In the genomic region with DNA sequence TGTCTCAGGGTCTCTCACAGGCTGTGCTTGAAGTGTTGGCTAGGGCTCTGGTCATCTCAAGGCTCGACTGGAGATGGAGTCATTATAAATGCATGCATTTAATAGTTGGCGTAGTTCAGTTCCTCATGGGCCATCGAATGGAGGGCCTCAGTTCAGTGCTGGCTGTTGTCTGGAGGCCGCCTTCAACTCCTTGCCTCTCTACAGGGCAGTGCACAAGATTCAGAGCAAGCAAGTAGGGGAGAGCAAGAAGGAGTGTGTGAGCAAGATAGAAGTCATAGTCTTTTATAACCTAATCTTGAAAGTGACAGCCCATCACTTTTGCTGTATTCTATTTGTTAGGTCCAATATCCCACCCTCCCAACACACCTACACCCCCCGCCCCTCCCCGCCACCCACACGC, we compare ENCODE assay signal across 35 cellular contexts.
DNase-seq lines count a peak whose midpoint lies in the region; ATAC-seq and TF ChIP-seq lines count a peak whose summit lies in the region.
"Had no signal": no experiment of that assay in that cellular context is flagged by ENCODE, and none has a peak within 500 bp of the region (broad histone marks: within the 10 kb centered on the region; RNA-seq: fewer than 3 reads in every experiment).

No MANE protein-coding gene starts in this region.

- no peaks in the 10 kb centered on the region for H3F3A ChIP-seq in GM23338 (replicated peaks; ENCODE audit: low read depth)

- H4K8ac ChIP-seq in H9 (replicated peaks; ENCODE audit: insufficient read length, low read depth, low read length), result no peak overlapping the region

- no peak overlapping the region for H3K14ac ChIP-seq in H9 (ENCODE audit: insufficient read depth, low read length)

- H3K4ac ChIP-seq in H9 (ENCODE audit: low read depth, low read length), result no peak overlapping the region

- H3K9ac ChIP-seq in H9 (ENCODE audit: extremely low read depth, insufficient read length, low read length), result no peak overlapping the region
- H3K9ac ChIP-seq in mammary epithelial cell (ENCODE audit: insufficient read depth, low read length), result no peak overlapping the region
- H3K9ac ChIP-seq: BLaER1; BLaER1 treated with 17β-estradiol and CSF1 and Interleukin-3, amounts not matched to agents 10 nM and 100 nM had no signal

- no peak overlapping the region for H3K27ac ChIP-seq in GM23338 (ENCODE audit: low read depth)
- H3K27ac ChIP-seq in H9 (ENCODE audit: insufficient read length, low read depth, low read length), result no peak overlapping the region
- H3K27ac ChIP-seq in mammary epithelial cell (ENCODE audit: insufficient read depth, low read depth, low read length), result no peak overlapping the region
- H3K27ac ChIP-seq in adrenal gland, result no peak overlapping the region
- H3K27ac ChIP-seq: 22Rv1; A549; BLaER1; BLaER1 treated with 17β-estradiol and CSF1 and Interleukin-3, amounts not matched to agents 10 nM and 100 nM; C4-2B had no signal

- CTCF ChIA-PET in WTC11 (lab: Charles Lee) (no interaction called here), mammary epithelial cell (lab: Charles Lee; ENCODE audit: low non-redundant PET) (no interaction called here)

- H4K20me1 ChIP-seq in GM23338 (replicated peaks; ENCODE audit: insufficient read depth) (no peaks in the 10 kb centered on the region), H9 (ENCODE audit: control insufficient read depth, insufficient read depth, insufficient read length) (no peaks in the 10 kb centered on the region), mammary epithelial cell (ENCODE audit: insufficient read depth, low read length) (no peaks in the 10 kb centered on the region)
- H4K20me1 ChIP-seq: BLaER1; BLaER1 treated with 17β-estradiol and CSF1 and Interleukin-3, amounts not matched to agents 10 nM and 100 nM had no signal

- no peak overlapping the region for H4K91ac ChIP-seq in H9 (ENCODE audit: insufficient read length, low read depth, low read length)

- no peak for TF ChIP-seq CTCF in GM23338 (conservative IDR thresholded peaks at IDR 0.05; ENCODE audit: low read depth in 2 of 2)
- no peak for TF ChIP-seq CTCF in H9 (conservative IDR thresholded peaks at IDR 0.05)
- TF ChIP-seq CTCF in WTC11 (IDR thresholded peaks at IDR 0.05), result no peak
- no peak for TF ChIP-seq CTCF in mammary epithelial cell (conservative IDR thresholded peaks at IDR 0.05 in 1 of 2, IDR thresholded peaks at IDR 0.05 in 1 of 2; ENCODE audit: extremely low read depth in 1 of 2, insufficient read depth in 1 of 2, low read depth in 1 of 2, low read length in 2 of 2)
- TF ChIP-seq CTCF in adrenal gland (IDR thresholded peaks at IDR 0.05), result no peak

- no peak overlapping the region for H3K56ac ChIP-seq in H9 (ENCODE audit: insufficient read length, low read depth, low read length)

- no peak overlapping the region for H3K18ac ChIP-seq in H9 (ENCODE audit: insufficient read length, low read depth, low read length)

- no peaks in the 10 kb centered on the region for H3K23me2 ChIP-seq in H9 (ENCODE audit: insufficient read length, low read depth, low read length, poor library complexity, severe bottlenecking)

- peaks cover 14% of the 10 kb centered on the region; the same call in 1 of the 2 replicates for H3K4me1 ChIP-seq in GM23338 (ENCODE audit: insufficient read depth)
- H3K4me1 ChIP-seq in H9 (ENCODE audit: insufficient read depth, low read length), result no peaks in the 10 kb centered on the region; the same call in 1 of the 2 replicates
- H3K4me1 ChIP-seq in mammary epithelial cell (ENCODE audit: insufficient read depth, low read length), result no peaks in the 10 kb centered on the region
- peaks cover 0 to 30% of the 10 kb centered on the region in 2 donors for H3K4me1 ChIP-seq in adrenal gland (replicated peaks in 1 of 2)
- H3K4me1 ChIP-seq: BE2C, BLaER1, Caco-2 had no signal

- H3K4me1 Mint-ChIP-seq in GM23338, result peaks cover 14% of the 10 kb centered on the region
- H3K4me1 Mint-ChIP-seq in H9, result peaks cover 17 to 18% of the 10 kb centered on the region in 2 experiments
- H3K4me1 Mint-ChIP-seq in WTC11, result peaks cover 18% of the 10 kb centered on the region
- peaks cover 0 to 2% of the 10 kb centered on the region in 2 donors for H3K4me1 Mint-ChIP-seq in stimulated activated naive B cell treated with anti-CD40 and anti-IgM and Interleukin-4, amounts not matched to agents 10 μg/mL and 1 μg/mL and 100 μg/mL, for 72 hours
- H3K4me1 Mint-ChIP-seq: B cell had no signal

- H3K36me3 Mint-ChIP-seq in GM23338 (ENCODE audit: low read depth) (peaks cover 14% of the 10 kb centered on the region), H9 (ENCODE audit: insufficient read depth in 1 of 3, low read depth in 3 of 3) (peaks cover 3 to 15% (median 9%) of the 10 kb centered on the region in 3 experiments; a peak in 6 of 7 replicates), WTC11 (peaks cover 8% of the 10 kb centered on the region)
- peaks cover 34 to 42% of the 10 kb centered on the region in 2 donors for H3K36me3 Mint-ChIP-seq in stimulated activated naive B cell treated with anti-CD40 and anti-IgM and Interleukin-4, amounts not matched to agents 10 μg/mL and 1 μg/mL and 100 μg/mL, for 72 hours

- TF ChIP-seq POLR2A in adrenal gland (IDR thresholded peaks at IDR 0.05), result no peak

- H3K4me3 Mint-ChIP-seq in GM23338 (no peak overlapping the region), H9 (no peak overlapping the region), WTC11 (no peak overlapping the region)
- no peak overlapping the region for H3K4me3 Mint-ChIP-seq in stimulated activated naive B cell treated with anti-CD40 and anti-IgM and Interleukin-4, amounts not matched to agents 10 μg/mL and 1 μg/mL and 100 μg/mL, for 72 hours
- H3K4me3 Mint-ChIP-seq: B cell; CD14-positive monocyte; CD4-positive, alpha-beta memory T cell; CD4-positive, alpha-beta T cell; CD4-positive, CD25-positive, alpha-beta regulatory T cell; CD8-positive, alpha-beta memory T cell; CD8-positive, alpha-beta T cell had no signal

- no peak overlapping the region for H4K5ac ChIP-seq in H9 (ENCODE audit: insufficient read length, low read depth, low read length)

- no peaks in the 10 kb centered on the region for H3K9me3 ChIP-seq in H9 (ENCODE audit: control insufficient read depth, low read depth, low read length)
- H3K9me3 ChIP-seq in mammary epithelial cell (replicated peaks; ENCODE audit: insufficient read depth, low read length), result no peaks in the 10 kb centered on the region
- H3K9me3 ChIP-seq in adrenal gland (replicated peaks in 1 of 3), result no peaks in the 10 kb centered on the region
- H3K9me3 ChIP-seq: A549, Caco-2 had no signal

- no peaks in the 10 kb centered on the region for H3K79me2 ChIP-seq in GM23338 (replicated peaks; ENCODE audit: insufficient read depth)
- H3K79me2 ChIP-seq in H9 (ENCODE audit: insufficient read depth, low read length), result no peaks in the 10 kb centered on the region
- no peaks in the 10 kb centered on the region for H3K79me2 ChIP-seq in mammary epithelial cell (ENCODE audit: insufficient read depth, low read length)

- no peaks in the 10 kb centered on the region for H3K9me2 ChIP-seq in GM23338 (ENCODE audit: insufficient read depth)

- dilution Hi-C loops in mammary epithelial cell (cut with HindIII; ENCODE audit: low sequenced_read_pairs), result no loop called here

- H2AK5ac ChIP-seq in H9 (ENCODE audit: insufficient read length, low read length), result no peak overlapping the region

- H3K27me3 Mint-ChIP-seq in GM23338 (ENCODE audit: insufficient read depth, low read depth, poor library complexity) (no peaks in the 10 kb centered on the region), H9 (ENCODE audit: low read depth) (no peaks in the 10 kb centered on the region), WTC11 (ENCODE audit: low read depth) (no peaks in the 10 kb centered on the region)
- no peaks in the 10 kb centered on the region for H3K27me3 Mint-ChIP-seq in stimulated activated naive B cell treated with anti-CD40 and anti-IgM and Interleukin-4, amounts not matched to agents 10 μg/mL and 1 μg/mL and 100 μg/mL, for 72 hours
- H3K27me3 Mint-ChIP-seq: B cell; CD4-positive, alpha-beta memory T cell; CD4-positive, alpha-beta T cell; CD4-positive, CD25-positive, alpha-beta regulatory T cell; CD8-positive, alpha-beta memory T cell had no signal

- H3K27ac Mint-ChIP-seq in GM23338, result peak overlapping the region; percentile 6; the same call in 1 of the 2 replicates
- peak overlapping the region in 2 of 3 experiments; percentile 41 to 87; a peak in 2 of 7 replicates for H3K27ac Mint-ChIP-seq in H9
- 0 out of 2 replicates have a peak overlapping the region, but pooled peaks have one; percentile 64 for H3K27ac Mint-ChIP-seq in WTC11
- H3K27ac Mint-ChIP-seq in stimulated activated naive B cell treated with anti-CD40 and anti-IgM and Interleukin-4, amounts not matched to agents 10 μg/mL and 1 μg/mL and 100 μg/mL, for 72 hours, result peak overlapping the region; percentile 37
- H3K27ac Mint-ChIP-seq: B cell; CD14-positive monocyte; CD4-positive, alpha-beta memory T cell; CD4-positive, alpha-beta T cell; CD4-positive, CD25-positive, alpha-beta regulatory T cell; CD8-positive, alpha-beta memory T cell; CD8-positive, alpha-beta T cell had no signal

- no peak overlapping the region for H2BK12ac ChIP-seq in H9 (ENCODE audit: insufficient read length, low read depth, low read length)

- H3K4me2 ChIP-seq in GM23338 (no peak overlapping the region), H9 (ENCODE audit: insufficient read depth, insufficient read length, low read length) (no peak overlapping the region), mammary epithelial cell (ENCODE audit: insufficient read depth, low read depth, low read length) (no peak overlapping the region)
- H3K4me2 ChIP-seq: A549; BLaER1; BLaER1 treated with 17β-estradiol and CSF1 and Interleukin-3, amounts not matched to agents 10 nM and 100 nM had no signal

- H3K36me3 ChIP-seq in GM23338 (ENCODE audit: insufficient read depth) (no peaks in the 10 kb centered on the region), mammary epithelial cell (ENCODE audit: insufficient read depth, low read length) (no peaks in the 10 kb centered on the region), adrenal gland (replicated peaks in 1 of 2) (peaks cover 0 to 16% of the 10 kb centered on the region in 2 donors)

- H2BK20ac ChIP-seq in H9 (ENCODE audit: low read depth, low read length, poor library complexity, severe bottlenecking), result no peak overlapping the region

- ATAC-seq in GM23338 (peak; percentile 50; the same call in 2 of the 3 replicates), WTC11 (peak; percentile 22; the same call in 1 of the 2 replicates), HG03095 (IDR thresholded peaks at IDR 0.05; ENCODE audit: unreplicated experiment) (no peak)
- no peak for ATAC-seq in stimulated activated naive B cell treated with anti-CD40 and anti-IgM and Interleukin-4, amounts not matched to agents 10 μg/mL and 1 μg/mL and 100 μg/mL, for 72 hours (replicated peaks)
- ATAC-seq: A549; CD8-positive, alpha-beta T cell had no signal

- H2AFZ ChIP-seq in GM23338, result no peak overlapping the region
- H2AFZ ChIP-seq in H9 (ENCODE audit: low read length), result no peak overlapping the region
- no peak overlapping the region for H2AFZ ChIP-seq in mammary epithelial cell (ENCODE audit: low read depth, low read length)

- H2BK120ac ChIP-seq in H9 (ENCODE audit: low read depth, low read length, poor library complexity, severe bottlenecking), result no peak overlapping the region

- in situ Hi-C loops in mammary epithelial cell (cut with MboI; ENCODE audit: low sequenced_read_pairs in 2 of 2), result no loop called here

- intact Hi-C loops in mammary epithelial cell (cut with micrococcal nuclease), result no loop called here
- intact Hi-C loops in adrenal gland (cut with DNase I), result no loop called here

- H3T11ph ChIP-seq in H9 (ENCODE audit: low read length), result no peak overlapping the region

- WGBS in H9 (ENCODE audit: extremely low coverage, insufficient read length, low lambda C conversion rate), result no CpG with 5 or more reads among the region's 7 CpGs
- 78% methylated on average over 6 of the region's 7 CpGs for WGBS in mammary epithelial cell (ENCODE audit: low coverage, missing lambda C conversion rate)
- 93 to 98% (median 96%) methylated on average over 7 of the region's 7 CpGs for WGBS in adrenal gland, 4 donors

- H3K4me3 ChIP-seq in GM23338 (no peak overlapping the region), mammary epithelial cell (replicated peaks in 1 of 3; ENCODE audit: insufficient read depth in 1 of 3, low read depth in 2 of 3, low read length in 3 of 3) (no peak overlapping the region), adrenal gland (no peak overlapping the region)
- H3K4me3 ChIP-seq: A549; BLaER1; BLaER1 treated with 17β-estradiol and CSF1 and Interleukin-3, amounts not matched to agents 10 nM and 100 nM had no signal

- H2BK5ac ChIP-seq in H9 (ENCODE audit: insufficient read length, low read length), result no peak overlapping the region

- H3K9me3 Mint-ChIP-seq in GM23338 (no peaks in the 10 kb centered on the region), H9 (peaks cover 2 to 5% of the 10 kb centered on the region in 2 experiments; a peak in 3 of 5 replicates), WTC11 (peaks cover 12% of the 10 kb centered on the region)
- peaks cover 3 to 4% of the 10 kb centered on the region in 2 donors for H3K9me3 Mint-ChIP-seq in stimulated activated naive B cell treated with anti-CD40 and anti-IgM and Interleukin-4, amounts not matched to agents 10 μg/mL and 1 μg/mL and 100 μg/mL, for 72 hours
- H3K9me3 Mint-ChIP-seq: CD4-positive, CD25-positive, alpha-beta regulatory T cell; CD8-positive, alpha-beta T cell had no signal

- no peak overlapping the region for H3K23ac ChIP-seq in H9 (ENCODE audit: insufficient read length, low read depth, low read length)

- no peaks in the 10 kb centered on the region for H3K79me1 ChIP-seq in H9 (ENCODE audit: insufficient read depth, low read depth, low read length, poor library complexity, severe bottlenecking)

- POLR2A ChIA-PET in WTC11 (lab: Charles Lee), result no interaction called here

- no peak for DNase-seq in GM23338 (ENCODE audit: low spot score)
- no peak for DNase-seq in H9
- no peak for DNase-seq in WTC11 (ENCODE audit: low spot score)
- DNase-seq in stimulated activated naive B cell treated with anti-CD40 and anti-IgM and Interleukin-4, amounts not matched to agents 10 μg/mL and 1 μg/mL and 100 μg/mL, for 72 hours, result no peak
- DNase-seq in mammary epithelial cell, result no peak
- DNase-seq in kidney glomerular epithelial cell (lab: John Stamatoyannopoulos, UW), result no peak
- no peak for DNase-seq in adrenal gland
- DNase-seq: 8988T; ACHN; AML-193; BE2C; C1 segment of cervical spinal cord; Caco-2; Calu3; CD4-positive, alpha-beta memory T cell; CD4-positive, alpha-beta T cell; CD4-positive, CD25-positive, alpha-beta regulatory T cell; CD8-positive, alpha-beta memory T cell; CD8-positive, alpha-beta T cell; COR-L47; DMS 273 treated with DMSO at 0.1 percent for 48 hours; DMS153; DMS53; DMS79; DMS79 treated with DMSO at 0.1 percent for 48 hours; DND-41; EL had no signal

- H2BK15ac ChIP-seq in H9 (ENCODE audit: low read depth, low read length), result no peak overlapping the region

- no peaks in the 10 kb centered on the region for H3K27me3 ChIP-seq in GM23338 (ENCODE audit: insufficient read depth)
- H3K27me3 ChIP-seq in H9 (ENCODE audit: insufficient read depth, low read length), result no peaks in the 10 kb centered on the region
- no peaks in the 10 kb centered on the region for H3K27me3 ChIP-seq in mammary epithelial cell (ENCODE audit: insufficient read depth, low read length)
- H3K27me3 ChIP-seq in adrenal gland, result no peaks in the 10 kb centered on the region
- H3K27me3 ChIP-seq: BE2C; BLaER1; BLaER1 treated with 17β-estradiol and CSF1 and Interleukin-3, amounts not matched to agents 10 nM and 100 nM had no signal

- BruUV-seq in mammary epithelial cell (replicated peaks; lab: Mats Ljungman, UMichigan), result no TSS peak

Comparison
In these comparisons a context has a peak if more than half of its experiments do, and no peak if none do; other contexts are left out.
1. ATAC-seq: peak in GM23338 (single experiment) and WTC11 (single experiment); none in stimulated activated naive B cell treated with anti-CD40 and anti-IgM and Interleukin-4, amounts not matched to agents 10 μg/mL and 1 μg/mL and 100 μg/mL, for 72 hours (0 of 2) and HG03095 (single experiment).
2. H3K27ac Mint-ChIP-seq: peak in every context shown above with its lines; median percentile 64 in H9; 64 in WTC11; 37 in stimulated activated naive B cell treated with anti-CD40 and anti-IgM and Interleukin-4, amounts not matched to agents 10 μg/mL and 1 μg/mL and 100 μg/mL, for 72 hours; 6 in GM23338.